In the genomic region with DNA sequence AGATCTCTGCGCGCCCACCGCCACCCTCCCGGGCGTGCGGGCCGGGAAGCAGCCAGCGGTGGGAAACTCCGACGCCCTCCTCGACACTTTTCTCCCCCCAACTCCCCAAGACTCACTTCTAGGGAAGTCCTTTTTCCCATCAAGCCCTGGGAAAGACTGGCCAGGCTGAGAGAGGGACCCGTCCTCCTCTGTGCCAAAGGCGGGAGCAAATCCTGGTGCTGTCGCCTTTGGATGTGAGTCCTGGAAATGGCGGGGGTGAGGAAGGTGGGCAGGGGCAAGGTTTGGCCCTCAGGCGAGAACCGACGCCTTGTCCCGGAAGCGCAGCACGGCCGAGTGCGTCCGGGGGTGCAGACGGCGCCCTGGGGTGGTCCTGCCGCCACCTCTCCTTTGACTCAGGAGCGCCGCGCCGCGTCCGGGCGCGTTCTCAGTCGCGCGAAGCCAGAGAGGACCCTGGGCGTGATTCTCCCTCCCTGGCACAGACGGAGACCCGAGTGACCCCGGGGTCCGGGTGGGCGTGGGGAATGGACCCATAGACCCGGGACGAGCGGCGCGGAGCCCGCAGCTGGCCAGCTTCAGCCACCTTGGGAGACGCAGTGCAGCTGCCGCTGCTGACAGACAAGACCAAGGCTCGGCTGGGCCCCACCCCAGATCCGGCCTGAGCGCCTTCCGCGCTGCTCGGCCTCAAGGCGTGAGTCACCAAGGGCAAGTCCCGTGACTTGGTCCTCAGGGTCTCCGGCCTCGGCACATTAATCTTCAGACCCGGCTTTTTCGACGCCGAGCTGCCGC, we compare ENCODE assay signal across 8 cellular contexts. TPM values are rescaled to one million over a fixed set of nuclear protein-coding genes. Genes with fewer than 3 reads are reported as not detected.
DNase-seq lines count a peak whose midpoint lies in the region; ATAC-seq and TF ChIP-seq lines count a peak whose summit lies in the region.

No MANE protein-coding gene starts in this region.

- POLR2A ChIA-PET in CD8-positive, alpha-beta T cell (lab: Charles Lee): interaction anchor here (0.7 to 2.7 kb wide), 7 partner anchors 9 to 48 kb away, joined by 3 to 11 read pairs (median 4); a partner anchor contains a TSS
- POLR2A ChIA-PET in activated CD4-positive, alpha-beta T cell treated with anti-CD3 and anti-CD28 coated beads for 36 hours (lab: Charles Lee): no interaction called here

- peaks cover 29% of the 10 kb centered on the region for H3K36me3 Mint-ChIP-seq in CD8-positive, alpha-beta T cell
- H3K36me3 Mint-ChIP-seq in activated CD4-positive, alpha-beta T cell treated with anti-CD3 and anti-CD28 coated beads for 36 hours (ENCODE audit: low read depth): peaks cover 34% of the 10 kb centered on the region

- H3K9me3 Mint-ChIP-seq in CD8-positive, alpha-beta T cell: no peaks in the 10 kb centered on the region
- H3K9me3 Mint-ChIP-seq in activated CD4-positive, alpha-beta T cell treated with anti-CD3 and anti-CD28 coated beads for 36 hours (ENCODE audit: low read depth): no peaks in the 10 kb centered on the region

- peak overlapping the region; percentile 69 for H3K4me3 Mint-ChIP-seq in CD8-positive, alpha-beta T cell
- peak overlapping the region; percentile 63 for H3K4me3 Mint-ChIP-seq in activated CD4-positive, alpha-beta T cell treated with anti-CD3 and anti-CD28 coated beads for 36 hours

- H3K9me3 ChIP-seq in CD8-positive, alpha-beta T cell (ENCODE audit: low read length): no peaks in the 10 kb centered on the region
- H3K9me3 ChIP-seq in esophagus (ENCODE audit: control insufficient read depth in 2 of 2, insufficient read depth in 1 of 2, low read depth in 1 of 2, low read length in 1 of 2): no peaks in the 10 kb centered on the region
- H3K9me3 ChIP-seq in muscle layer of colon (ENCODE audit: low read length): no peaks in the 10 kb centered on the region

- no peak overlapping the region for H3K27ac Mint-ChIP-seq in CD8-positive, alpha-beta T cell
- no peak overlapping the region for H3K27ac Mint-ChIP-seq in activated CD4-positive, alpha-beta T cell treated with anti-CD3 and anti-CD28 coated beads for 36 hours

- no peak overlapping the region for H3K9ac ChIP-seq in muscle layer of colon (ENCODE audit: low read length)

- no peak for TF ChIP-seq CTCF in CD8-positive, alpha-beta T cell (IDR thresholded peaks at IDR 0.05)

- WGBS in esophagus, 2 donors: 2 to 3% methylated on average over 59 to 67 of the region's 67 CpGs

- peak overlapping the region; percentile 49 for H3K4me3 ChIP-seq in CD8-positive, alpha-beta T cell (ENCODE audit: low read depth, low read length)
- H3K4me3 ChIP-seq in esophagus (ENCODE audit: low read depth in 1 of 2, low read length in 2 of 2): peak overlapping the region; percentile 46 to 56
- peak overlapping the region; percentile 43 to 45 for H3K4me3 ChIP-seq in muscle layer of colon (ENCODE audit: low read depth in 1 of 2, low read length in 2 of 2)

- peaks cover 53% of the 10 kb centered on the region for H3K4me1 ChIP-seq in CD8-positive, alpha-beta T cell (ENCODE audit: insufficient read depth, low read length)
- H3K4me1 ChIP-seq in esophagus (ENCODE audit: control insufficient read depth in 2 of 2, insufficient read depth in 2 of 2, low read length in 1 of 2) (peaks cover 17 to 24% of the 10 kb centered on the region in 2 donors), muscle layer of colon (ENCODE audit: insufficient read depth, low read length) (peaks cover 29% of the 10 kb centered on the region)

- peak in 4 of 7 experiments; percentile 35 to 56 (median 38) for DNase-seq in CD8-positive, alpha-beta T cell
- DNase-seq in HS-27A (ENCODE audit: low read depth): peak; percentile 77
- DNase-seq in activated CD4-positive, alpha-beta T cell treated with anti-CD3 and anti-CD28 coated beads for 36 hours: peak; percentile 71
- DNase-seq in ureter (ENCODE audit: low spot score): peak; percentile 84

- peaks cover 68% of the 10 kb centered on the region for H3K4me1 Mint-ChIP-seq in CD8-positive, alpha-beta T cell (ENCODE audit: low read depth)
- H3K4me1 Mint-ChIP-seq in activated CD4-positive, alpha-beta T cell treated with anti-CD3 and anti-CD28 coated beads for 36 hours: peaks cover 45% of the 10 kb centered on the region

- CTCF ChIA-PET in CD8-positive, alpha-beta T cell (lab: Charles Lee): interaction anchor here (1.3 to 2.5 kb wide), 4 partner anchors 11 to 28 kb away, joined by 3 to 13 read pairs (median 6); a partner anchor contains a TSS
- CTCF ChIA-PET in activated CD4-positive, alpha-beta T cell treated with anti-CD3 and anti-CD28 coated beads for 36 hours (lab: Charles Lee): interaction anchor here (0.6 to 1.8 kb wide), 8 partner anchors 12 to 97 kb away, joined by 3 to 8 read pairs (median 3); a partner anchor contains a TSS

- H3K36me3 ChIP-seq in CD8-positive, alpha-beta T cell (ENCODE audit: insufficient read depth, low read length): peaks cover 14% of the 10 kb centered on the region
- H3K36me3 ChIP-seq in esophagus (ENCODE audit: control insufficient read depth in 2 of 2, insufficient read depth in 2 of 2, low read length in 1 of 2): peaks cover 0 to 8% of the 10 kb centered on the region in 2 donors
- peaks cover 14% of the 10 kb centered on the region for H3K36me3 ChIP-seq in muscle layer of colon (ENCODE audit: insufficient read depth, low read length)

- ATAC-seq in CD8-positive, alpha-beta T cell: no peak
- ATAC-seq in activated CD4-positive, alpha-beta T cell treated with anti-CD3 and anti-CD28 coated beads for 36 hours: no peak
- ATAC-seq in HG03457 (IDR thresholded peaks at IDR 0.05; ENCODE audit: unreplicated experiment): no peak

- H3K27me3 ChIP-seq in CD8-positive, alpha-beta T cell (ENCODE audit: insufficient read depth, low read length): peaks cover 51% of the 10 kb centered on the region
- H3K27me3 ChIP-seq in esophagus (ENCODE audit: control insufficient read depth in 1 of 2, insufficient read depth in 2 of 2, low read length in 2 of 2) (peaks cover 0 to 14% of the 10 kb centered on the region in 2 donors), muscle layer of colon (ENCODE audit: control insufficient read depth in 1 of 2, insufficient read depth in 2 of 2, low read length in 2 of 2) (peaks cover 24 to 71% of the 10 kb centered on the region in 2 donors)

- no peak overlapping the region for H3K27ac ChIP-seq in CD8-positive, alpha-beta T cell (ENCODE audit: low read depth, low read length)
- H3K27ac ChIP-seq in esophagus (ENCODE audit: low read depth in 2 of 2, low read length in 1 of 2) (peak overlapping the region; percentile 16 to 49), muscle layer of colon (ENCODE audit: low read depth, low read length) (no peak overlapping the region)

- H3K27me3 Mint-ChIP-seq in CD8-positive, alpha-beta T cell (ENCODE audit: low read depth): peaks cover 73% of the 10 kb centered on the region
- H3K27me3 Mint-ChIP-seq in activated CD4-positive, alpha-beta T cell treated with anti-CD3 and anti-CD28 coated beads for 36 hours: peaks cover 55% of the 10 kb centered on the region

- intact Hi-C loops in CD8-positive, alpha-beta T cell (cut with DNase I, micrococcal nuclease): loop anchor here (5.0 to 10.0 kb wide), 2 partner anchors 84 to 152 kb away; a partner anchor contains a TSS
- intact Hi-C loops in activated CD4-positive, alpha-beta T cell treated with anti-CD3 and anti-CD28 coated beads for 36 hours (cut with DNase I, micrococcal nuclease): loop anchor here in 1 of 2 experiments (1.0 kb wide), 1 partner anchor 20 kb away; a partner anchor contains a TSS

- peak; percentile 88 for TF ChIP-seq POLR2A in GM19099 (IDR thresholded peaks at IDR 0.05; ENCODE audit: extremely low read depth, insufficient read length, low read depth)

RNA-seq across cellular contexts. Expression of a gene that starts 3.5 kb away (rescaled TPM):
- not detected for total RNA-seq in CD8-positive, alpha-beta T cell
- total RNA-seq in activated CD4-positive, alpha-beta T cell treated with anti-CD3 and anti-CD28 coated beads for 36 hours: under 1 TPM in 1 of 2 experiments, not detected in 1; 0.28 TPM
- under 1 TPM; 0.12 to 0.18 TPM for polyA plus RNA-seq in esophagus
- total RNA-seq in ureter: 0.36 TPM

RNA-seq across cellular contexts. Expression of a gene that starts 4.6 kb away (rescaled TPM):
- total RNA-seq in CD8-positive, alpha-beta T cell: 10 to 100 TPM; 18.6 to 22.9 TPM
- total RNA-seq in activated CD4-positive, alpha-beta T cell treated with anti-CD3 and anti-CD28 coated beads for 36 hours: 10 to 100 TPM; 21.7 to 28.7 TPM
- 10 to 100 TPM; 16.1 to 18.2 TPM for polyA plus RNA-seq in esophagus
- 46.6 TPM for total RNA-seq in ureter

RNA-seq across cellular contexts. Expression of a gene that starts 11.3 kb away (rescaled TPM):
- not detected for total RNA-seq in CD8-positive, alpha-beta T cell
- total RNA-seq in activated CD4-positive, alpha-beta T cell treated with anti-CD3 and anti-CD28 coated beads for 36 hours: under 1 TPM; 0.18 to 0.21 TPM
- under 1 TPM in 1 of 2 donors, not detected in 1; 0.01 TPM for polyA plus RNA-seq in esophagus
- total RNA-seq in ureter: not detected

RNA-seq across cellular contexts. Expression of a gene that starts 20.0 kb away (rescaled TPM):
- 10 to 100 TPM; 25.9 to 30.8 TPM for total RNA-seq in CD8-positive, alpha-beta T cell
- 10 to 100 TPM; 24.0 to 24.6 TPM for total RNA-seq in activated CD4-positive, alpha-beta T cell treated with anti-CD3 and anti-CD28 coated beads for 36 hours
- 10 to 100 TPM in 1 of 2 donors, 1 to 10 TPM in 1; 9.7 to 13.4 TPM for polyA plus RNA-seq in esophagus
- total RNA-seq in ureter: 22.5 TPM

RNA-seq across cellular contexts. Expression of a gene that starts 20.1 kb away (rescaled TPM):
- 10 to 100 TPM; 12.6 to 13.6 TPM for total RNA-seq in CD8-positive, alpha-beta T cell
- total RNA-seq in activated CD4-positive, alpha-beta T cell treated with anti-CD3 and anti-CD28 coated beads for 36 hours: 10 to 100 TPM in 1 of 2 experiments, 1 to 10 TPM in 1; 9.7 to 13.2 TPM
- 10 to 100 TPM in 1 of 2 donors, 1 to 10 TPM in 1; 4.3 to 10.3 TPM for polyA plus RNA-seq in esophagus
- total RNA-seq in ureter: 28.6 TPM

Comparison
In these comparisons a context has a peak if more than half of its experiments do, and no peak if none do; other contexts are left out.
1. H3K27ac ChIP-seq: peak in esophagus (2 of 2); none in CD8-positive, alpha-beta T cell (single experiment) and muscle layer of colon (single experiment).
2. Peak in every context shown above with its lines, with median percentiles within 50 percentile points of each other: DNase-seq and H3K4me3 ChIP-seq.